8 cellular contexts compared by ENCODE assay signal in genomic region chrX:133335027-133335426, GRCh38.
DNase-seq lines count a peak whose midpoint lies in the region; ATAC-seq and TF ChIP-seq lines count a peak whose summit lies in the region.

No MANE protein-coding gene starts in this region.

- H3K27ac ChIP-seq in right atrium auricular region, result no peak overlapping the region
- H3K27ac ChIP-seq in right cardiac atrium (ENCODE audit: low read length), result no peak overlapping the region
- no peak overlapping the region for H3K27ac ChIP-seq in osteoblast (ENCODE audit: low read depth, low read length)

- no peak overlapping the region for H3K4me2 ChIP-seq in osteoblast (ENCODE audit: insufficient read depth, low read length)

- no peak overlapping the region for H2AFZ ChIP-seq in osteoblast (ENCODE audit: low read length)

- ATAC-seq in right cardiac atrium (no peak), GM21529 (IDR thresholded peaks at IDR 0.05; ENCODE audit: unreplicated experiment) (no peak), HG02610 (IDR thresholded peaks at IDR 0.05; ENCODE audit: unreplicated experiment) (no peak), HG03039 (IDR thresholded peaks at IDR 0.05; ENCODE audit: unreplicated experiment) (no peak)

- H3K79me2 ChIP-seq in osteoblast (ENCODE audit: insufficient read depth, low read length), result no peaks in the 10 kb centered on the region

- TF ChIP-seq CTCF in right atrium auricular region (IDR thresholded peaks at IDR 0.05) (peak; percentile 43 to 64), osteoblast (IDR thresholded peaks at IDR 0.05; ENCODE audit: extremely low read depth, low read depth, low read length) (peak; percentile 60)

- H3K9me3 ChIP-seq in right atrium auricular region, result no peaks in the 10 kb centered on the region
- H3K9me3 ChIP-seq in right cardiac atrium (ENCODE audit: control insufficient read depth, low read length), result no peaks in the 10 kb centered on the region
- H3K9me3 ChIP-seq in osteoblast (ENCODE audit: low read depth, low read length), result no peaks in the 10 kb centered on the region

- H3K27me3 ChIP-seq in right atrium auricular region, result no peaks in the 10 kb centered on the region
- H3K27me3 ChIP-seq in right cardiac atrium (ENCODE audit: control insufficient read depth, insufficient read depth), result no peaks in the 10 kb centered on the region
- no peaks in the 10 kb centered on the region for H3K27me3 ChIP-seq in osteoblast (ENCODE audit: insufficient read depth, low read length)

- H3K4me1 ChIP-seq in right atrium auricular region, result no peaks in the 10 kb centered on the region
- H3K4me1 ChIP-seq in right cardiac atrium (ENCODE audit: control insufficient read depth, insufficient read depth, low read length), result no peaks in the 10 kb centered on the region
- H3K4me1 ChIP-seq in osteoblast (ENCODE audit: insufficient read depth, low read length), result no peaks in the 10 kb centered on the region

- no peak overlapping the region for H3K4me3 ChIP-seq in right atrium auricular region
- H3K4me3 ChIP-seq in right cardiac atrium (ENCODE audit: low read length), result no peak overlapping the region
- no peak overlapping the region for H3K4me3 ChIP-seq in osteoblast (ENCODE audit: insufficient read depth, low read length)

- intact Hi-C loops in right cardiac atrium (cut with DNase I), result loop anchor here in 3 of 4 donors (5.0 to 10.0 kb wide), 3 partner anchors 320 to 337 kb away; no protein-coding TSS in a partner anchor

- WGBS in right cardiac atrium, result 61% methylated on average over 2 of the region's 2 CpGs

- no peaks in the 10 kb centered on the region for H3K36me3 ChIP-seq in right atrium auricular region
- no peaks in the 10 kb centered on the region for H3K36me3 ChIP-seq in osteoblast (ENCODE audit: insufficient read depth, low read length)

- DNase-seq in right atrium auricular region (ENCODE audit: low spot score), result no peak
- DNase-seq in right cardiac atrium, result no peak
- DNase-seq in NCI-H524 treated with DMSO at 0.1 percent for 48 hours (lab: John Stamatoyannopoulos, UW), result peak; percentile 4
- DNase-seq in dedifferentiated amniotic fluid mesenchymal stem cell (ENCODE audit: extremely low spot score), result peak; percentile 29
- no peak for DNase-seq in osteoblast (ENCODE audit: insufficient read length, low spot score, missing footprints)

- no peaks in the 10 kb centered on the region for H4K20me1 ChIP-seq in osteoblast (ENCODE audit: insufficient read depth, low read length)

Comparison
In these comparisons a context has a peak if more than half of its experiments do, and no peak if none do; other contexts are left out.
1. DNase-seq: peak in NCI-H524 treated with DMSO at 0.1 percent for 48 hours (single experiment) and dedifferentiated amniotic fluid mesenchymal stem cell (single experiment); none in right atrium auricular region (single experiment), right cardiac atrium (0 of 3) and osteoblast (single experiment).